ENCODE assay signal across 1 cellular context in the genomic region with DNA sequence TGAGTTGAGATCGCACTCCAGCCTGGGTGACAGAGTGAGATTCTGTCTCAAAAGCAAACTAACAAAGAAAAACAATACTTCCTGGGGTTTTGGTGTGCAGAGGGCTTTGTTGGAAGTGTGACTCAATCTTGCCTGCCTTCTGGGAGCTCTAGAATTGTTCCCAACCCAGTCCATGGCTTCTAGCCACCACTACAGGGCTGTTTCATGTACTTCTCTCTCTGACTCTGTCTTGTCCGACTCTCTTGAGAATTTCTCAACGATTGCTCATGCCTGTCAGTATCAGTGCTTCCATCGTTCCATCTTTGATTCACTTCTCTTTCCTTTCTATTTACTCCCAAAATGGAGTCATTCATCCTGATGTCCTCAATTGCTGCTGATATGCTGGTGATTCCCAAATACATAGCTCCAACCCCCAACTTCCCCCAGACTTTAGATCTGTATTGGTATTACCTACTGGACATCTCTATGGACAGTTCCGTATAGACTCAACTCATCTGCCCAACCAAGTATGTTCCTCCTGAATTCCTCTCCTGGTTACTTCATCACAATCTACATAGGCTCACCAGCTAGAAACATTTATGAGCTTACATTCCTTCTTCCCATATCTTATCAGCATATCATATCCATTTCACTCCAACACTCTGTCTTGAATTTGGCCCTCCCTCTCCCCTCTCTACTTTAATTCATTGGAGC.
TF ChIP-seq lines count a peak whose summit lies in the region.

No MANE protein-coding gene starts in this region.

TF ChIP-seq in endothelial cell of umbilical vein, 7 proteins besides CTCF, POLR2A, EP300 and RAD21:
- TF ChIP-seq JUN (IDR thresholded peaks at IDR 0.05; ENCODE audit: borderline replicate concordance, insufficient read depth, insufficient read length, low read depth) (no peak), FOS (IDR thresholded peaks at IDR 0.05; ENCODE audit: borderline replicate concordance, insufficient read depth, low read length) (no peak), GATA2 (IDR thresholded peaks at IDR 0.05; ENCODE audit: insufficient read depth, insufficient read length, low read depth, low read length) (no peak), POLR2AphosphoS5 (IDR thresholded peaks at IDR 0.05; ENCODE audit: insufficient read depth, low read depth, low read length) (no peak), EZH2 (IDR thresholded peaks at IDR 0.05; ENCODE audit: borderline replicate concordance, low read depth, low read length, severe bottlenecking) (no peak), MYC (IDR thresholded peaks at IDR 0.05; ENCODE audit: low read depth, low read length) (no peak)
- TF ChIP-seq, protein P1, sequence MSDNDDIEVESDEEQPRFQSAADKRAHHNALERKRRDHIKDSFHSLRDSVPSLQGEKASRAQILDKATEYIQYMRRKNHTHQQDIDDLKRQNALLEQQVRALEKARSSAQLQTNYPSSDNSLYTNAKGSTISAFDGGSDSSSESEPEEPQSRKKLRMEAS (IDR thresholded peaks at IDR 0.05; ENCODE audit: insufficient read depth, insufficient read length) = no peak
